In the genomic region with DNA sequence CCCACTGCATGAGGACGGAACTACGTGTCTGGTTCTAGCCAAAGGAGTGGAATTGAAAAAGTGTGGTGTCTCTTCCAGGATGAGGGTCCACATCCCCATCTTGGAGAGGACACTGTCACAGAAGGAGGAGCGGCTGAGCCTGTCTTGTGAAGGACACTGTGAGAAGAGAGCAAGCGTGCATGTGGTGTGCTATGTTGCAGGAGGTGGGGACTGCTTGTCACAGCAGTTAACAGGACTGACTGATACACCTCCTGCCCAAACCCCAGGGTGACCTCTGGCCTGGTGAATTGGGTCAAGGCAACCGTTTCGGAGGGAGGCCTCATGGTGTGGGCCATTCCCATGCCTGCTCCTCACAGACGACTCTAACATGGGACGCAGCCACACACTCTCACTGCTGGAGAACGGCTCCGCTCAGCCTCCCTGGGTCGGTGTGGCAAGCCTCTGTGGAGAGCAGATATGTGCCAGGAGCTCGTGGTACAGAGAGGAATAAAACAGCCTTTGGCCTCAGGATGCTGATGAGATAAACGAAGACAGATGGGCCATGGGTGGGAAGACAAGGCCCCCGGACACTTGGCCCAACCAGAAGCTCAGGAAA, we compare ENCODE assay signal across 3 cellular contexts.
A peak's percentile ranks its signal among the peaks of the same experiment; 100 is the strongest.
TF ChIP-seq lines count a peak whose summit lies in the region.

No MANE protein-coding gene starts in this region.

TF ChIP-seq in WTC11, 78 proteins besides CTCF, POLR2A, EP300 and RAD21 (continues in another document):
- TF ChIP-seq, protein P1, sequence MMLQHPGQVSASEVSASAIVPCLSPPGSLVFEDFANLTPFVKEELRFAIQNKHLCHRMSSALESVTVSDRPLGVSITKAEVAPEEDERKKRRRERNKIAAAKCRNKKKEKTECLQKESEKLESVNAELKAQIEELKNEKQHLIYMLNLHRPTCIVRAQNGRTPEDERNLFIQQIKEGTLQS (CRISPR knock-in tag; conservative IDR thresholded peaks at IDR 0.05): no peak
- TF ChIP-seq GABPB1 (CRISPR knock-in tag; IDR thresholded peaks at IDR 0.05): no peak
- TF ChIP-seq, protein P2, sequence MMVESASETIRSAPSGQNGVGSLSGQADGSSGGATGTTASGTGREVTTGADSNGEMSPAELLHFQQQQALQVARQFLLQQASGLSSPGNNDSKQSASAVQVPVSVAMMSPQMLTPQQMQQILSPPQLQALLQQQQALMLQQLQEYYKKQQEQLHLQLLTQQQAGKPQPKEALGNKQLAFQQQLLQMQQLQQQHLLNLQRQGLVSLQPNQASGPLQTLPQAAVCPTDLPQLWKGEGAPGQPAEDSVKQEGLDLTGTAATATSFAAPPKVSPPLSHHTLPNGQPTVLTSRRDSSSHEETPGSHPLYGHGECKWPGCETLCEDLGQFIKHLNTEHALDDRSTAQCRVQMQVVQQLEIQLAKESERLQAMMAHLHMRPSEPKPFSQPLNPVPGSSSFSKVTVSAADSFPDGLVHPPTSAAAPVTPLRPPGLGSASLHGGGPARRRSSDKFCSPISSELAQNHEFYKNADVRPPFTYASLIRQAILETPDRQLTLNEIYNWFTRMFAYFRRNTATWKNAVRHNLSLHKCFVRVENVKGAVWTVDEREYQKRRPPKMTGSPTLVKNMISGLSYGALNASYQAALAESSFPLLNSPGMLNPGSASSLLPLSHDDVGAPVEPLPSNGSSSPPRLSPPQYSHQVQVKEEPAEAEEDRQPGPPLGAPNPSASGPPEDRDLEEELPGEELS (CRISPR knock-in tag; IDR thresholded peaks at IDR 0.05): no peak
- no peak for TF ChIP-seq NFYB (CRISPR knock-in tag; conservative IDR thresholded peaks at IDR 0.05; ENCODE audit: low read depth)
- TF ChIP-seq NFE2L1 (CRISPR knock-in tag; IDR thresholded peaks at IDR 0.05): no peak
- TF ChIP-seq, protein P3, sequence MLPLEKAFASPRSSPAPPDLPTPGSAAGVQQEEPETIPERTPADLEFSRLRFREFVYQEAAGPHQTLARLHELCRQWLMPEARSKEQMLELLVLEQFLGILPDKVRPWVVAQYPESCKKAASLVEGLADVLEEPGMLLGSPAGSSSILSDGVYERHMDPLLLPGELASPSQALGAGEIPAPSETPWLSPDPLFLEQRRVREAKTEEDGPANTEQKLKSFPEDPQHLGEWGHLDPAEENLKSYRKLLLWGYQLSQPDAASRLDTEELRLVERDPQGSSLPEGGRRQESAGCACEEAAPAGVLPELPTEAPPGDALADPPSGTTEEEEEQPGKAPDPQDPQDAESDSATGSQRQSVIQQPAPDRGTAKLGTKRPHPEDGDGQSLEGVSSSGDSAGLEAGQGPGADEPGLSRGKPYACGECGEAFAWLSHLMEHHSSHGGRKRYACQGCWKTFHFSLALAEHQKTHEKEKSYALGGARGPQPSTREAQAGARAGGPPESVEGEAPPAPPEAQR (CRISPR knock-in tag; IDR thresholded peaks at IDR 0.05): no peak
- TF ChIP-seq, protein P4, sequence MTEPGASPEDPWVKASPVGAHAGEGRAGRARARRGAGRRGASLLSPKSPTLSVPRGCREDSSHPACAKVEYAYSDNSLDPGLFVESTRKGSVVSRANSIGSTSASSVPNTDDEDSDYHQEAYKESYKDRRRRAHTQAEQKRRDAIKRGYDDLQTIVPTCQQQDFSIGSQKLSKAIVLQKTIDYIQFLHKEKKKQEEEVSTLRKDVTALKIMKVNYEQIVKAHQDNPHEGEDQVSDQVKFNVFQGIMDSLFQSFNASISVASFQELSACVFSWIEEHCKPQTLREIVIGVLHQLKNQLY (CRISPR knock-in tag; IDR thresholded peaks at IDR 0.05): no peak
- TF ChIP-seq, protein P5, sequence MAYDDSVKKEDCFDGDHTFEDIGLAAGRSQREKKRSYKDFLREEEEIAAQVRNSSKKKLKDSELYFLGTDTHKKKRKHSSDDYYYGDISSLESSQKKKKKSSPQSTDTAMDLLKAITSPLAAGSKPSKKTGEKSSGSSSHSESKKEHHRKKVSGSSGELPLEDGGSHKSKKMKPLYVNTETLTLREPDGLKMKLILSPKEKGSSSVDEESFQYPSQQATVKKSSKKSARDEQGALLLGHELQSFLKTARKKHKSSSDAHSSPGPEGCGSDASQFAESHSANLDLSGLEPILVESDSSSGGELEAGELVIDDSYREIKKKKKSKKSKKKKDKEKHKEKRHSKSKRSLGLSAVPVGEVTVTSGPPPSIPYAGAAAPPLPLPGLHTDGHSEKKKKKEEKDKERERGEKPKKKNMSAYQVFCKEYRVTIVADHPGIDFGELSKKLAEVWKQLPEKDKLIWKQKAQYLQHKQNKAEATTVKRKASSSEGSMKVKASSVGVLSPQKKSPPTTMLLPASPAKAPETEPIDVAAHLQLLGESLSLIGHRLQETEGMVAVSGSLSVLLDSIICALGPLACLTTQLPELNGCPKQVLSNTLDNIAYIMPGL (CRISPR knock-in tag; IDR thresholded peaks at IDR 0.05): no peak
- TF ChIP-seq TEAD4 (CRISPR knock-in tag; IDR thresholded peaks at IDR 0.05): no peak

TF ChIP-seq in HepG2, 621 proteins besides CTCF, POLR2A, EP300 and RAD21:
- no peak for TF ChIP-seq ZNF543 (CRISPR knock-in tag; IDR thresholded peaks at IDR 0.05)
- TF ChIP-seq RBAK (CRISPR knock-in tag; IDR thresholded peaks at IDR 0.05): peak; percentile 91
- no peak for TF ChIP-seq SSRP1 (CRISPR knock-in tag; IDR thresholded peaks at IDR 0.05)

TF ChIP-seq in SK-N-SH, 30 proteins besides CTCF, POLR2A, EP300 and RAD21:
- TF ChIP-seq JUND (IDR thresholded peaks at IDR 0.05): no peak
- no peak for TF ChIP-seq RFX5 (IDR thresholded peaks at IDR 0.05; ENCODE audit: low read length)
- TF ChIP-seq ELF1 (IDR thresholded peaks at IDR 0.05): no peak
- TF ChIP-seq FOXJ3 (CRISPR knock-in tag; IDR thresholded peaks at IDR 0.05): no peak
- TF ChIP-seq, protein P6, sequence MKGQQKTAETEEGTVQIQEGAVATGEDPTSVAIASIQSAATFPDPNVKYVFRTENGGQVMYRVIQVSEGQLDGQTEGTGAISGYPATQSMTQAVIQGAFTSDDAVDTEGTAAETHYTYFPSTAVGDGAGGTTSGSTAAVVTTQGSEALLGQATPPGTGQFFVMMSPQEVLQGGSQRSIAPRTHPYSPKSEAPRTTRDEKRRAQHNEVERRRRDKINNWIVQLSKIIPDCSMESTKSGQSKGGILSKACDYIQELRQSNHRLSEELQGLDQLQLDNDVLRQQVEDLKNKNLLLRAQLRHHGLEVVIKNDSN (IDR thresholded peaks at IDR 0.05; ENCODE audit: borderline replicate concordance, low read depth): no peak
- no peak for TF ChIP-seq RXRA (IDR thresholded peaks at IDR 0.05; ENCODE audit: borderline replicate concordance, low read depth)
- TF ChIP-seq, protein P7, sequence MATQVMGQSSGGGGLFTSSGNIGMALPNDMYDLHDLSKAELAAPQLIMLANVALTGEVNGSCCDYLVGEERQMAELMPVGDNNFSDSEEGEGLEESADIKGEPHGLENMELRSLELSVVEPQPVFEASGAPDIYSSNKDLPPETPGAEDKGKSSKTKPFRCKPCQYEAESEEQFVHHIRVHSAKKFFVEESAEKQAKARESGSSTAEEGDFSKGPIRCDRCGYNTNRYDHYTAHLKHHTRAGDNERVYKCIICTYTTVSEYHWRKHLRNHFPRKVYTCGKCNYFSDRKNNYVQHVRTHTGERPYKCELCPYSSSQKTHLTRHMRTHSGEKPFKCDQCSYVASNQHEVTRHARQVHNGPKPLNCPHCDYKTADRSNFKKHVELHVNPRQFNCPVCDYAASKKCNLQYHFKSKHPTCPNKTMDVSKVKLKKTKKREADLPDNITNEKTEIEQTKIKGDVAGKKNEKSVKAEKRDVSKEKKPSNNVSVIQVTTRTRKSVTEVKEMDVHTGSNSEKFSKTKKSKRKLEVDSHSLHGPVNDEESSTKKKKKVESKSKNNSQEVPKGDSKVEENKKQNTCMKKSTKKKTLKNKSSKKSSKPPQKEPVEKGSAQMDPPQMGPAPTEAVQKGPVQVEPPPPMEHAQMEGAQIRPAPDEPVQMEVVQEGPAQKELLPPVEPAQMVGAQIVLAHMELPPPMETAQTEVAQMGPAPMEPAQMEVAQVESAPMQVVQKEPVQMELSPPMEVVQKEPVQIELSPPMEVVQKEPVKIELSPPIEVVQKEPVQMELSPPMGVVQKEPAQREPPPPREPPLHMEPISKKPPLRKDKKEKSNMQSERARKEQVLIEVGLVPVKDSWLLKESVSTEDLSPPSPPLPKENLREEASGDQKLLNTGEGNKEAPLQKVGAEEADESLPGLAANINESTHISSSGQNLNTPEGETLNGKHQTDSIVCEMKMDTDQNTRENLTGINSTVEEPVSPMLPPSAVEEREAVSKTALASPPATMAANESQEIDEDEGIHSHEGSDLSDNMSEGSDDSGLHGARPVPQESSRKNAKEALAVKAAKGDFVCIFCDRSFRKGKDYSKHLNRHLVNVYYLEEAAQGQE (IDR thresholded peaks at IDR 0.05; ENCODE audit: low read depth, low read length): no peak
- TF ChIP-seq SMC3 (IDR thresholded peaks at IDR 0.05; ENCODE audit: low read depth, low read length): no peak
- TF ChIP-seq POLR2AphosphoS5 (IDR thresholded peaks at IDR 0.05; ENCODE audit: low read depth, low read length): no peak
- TF ChIP-seq MXI1 (IDR thresholded peaks at IDR 0.05; ENCODE audit: low read depth, low read length): no peak
- TF ChIP-seq YY1 (IDR thresholded peaks at IDR 0.05; ENCODE audit: low read depth): no peak
- no peak for TF ChIP-seq TCF12 (IDR thresholded peaks at IDR 0.05)
- no peak for TF ChIP-seq FOXM1 (IDR thresholded peaks at IDR 0.05; ENCODE audit: low read depth)
- TF ChIP-seq GATA2 (CRISPR knock-in tag; IDR thresholded peaks at IDR 0.05): no peak
- TF ChIP-seq NFIC (IDR thresholded peaks at IDR 0.05; ENCODE audit: borderline replicate concordance): no peak
- no peak for TF ChIP-seq MEF2A (IDR thresholded peaks at IDR 0.05; ENCODE audit: borderline replicate concordance, low read depth)
- TF ChIP-seq EZH2phosphoT487 (IDR thresholded peaks at IDR 0.05; ENCODE audit: borderline replicate concordance, low read depth): no peak
- no peak for TF ChIP-seq NRF1 (IDR thresholded peaks at IDR 0.05; ENCODE audit: low read depth, low read length)
- TF ChIP-seq RCOR1 (IDR thresholded peaks at IDR 0.05; ENCODE audit: low read length): no peak
- TF ChIP-seq, protein P8, sequence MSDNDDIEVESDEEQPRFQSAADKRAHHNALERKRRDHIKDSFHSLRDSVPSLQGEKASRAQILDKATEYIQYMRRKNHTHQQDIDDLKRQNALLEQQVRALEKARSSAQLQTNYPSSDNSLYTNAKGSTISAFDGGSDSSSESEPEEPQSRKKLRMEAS (IDR thresholded peaks at IDR 0.05; ENCODE audit: low read depth): no peak
